ENCODE assay signal across 8 cellular contexts in genomic region chr19:24032651-24033050, GRCh38. TPM values are rescaled to one million over a fixed set of nuclear protein-coding genes. Genes with fewer than 3 reads are reported as not detected.
DNase-seq lines count a peak whose midpoint lies in the region; ATAC-seq and TF ChIP-seq lines count a peak whose summit lies in the region.

No MANE protein-coding gene starts in this region.

- H3K4me1 ChIP-seq in testis = peaks cover 4% of the 10 kb centered on the region

- 67 to 70% methylated on average over 15 of the region's 15 CpGs for WGBS in testis, 2 donors

- peaks cover 44% of the 10 kb centered on the region for H3K4me1 Mint-ChIP-seq in activated T-cell treated with anti-CD3 and anti-CD28 coated beads, Interleukin-2, amount 50 U/mL, for 4 hours (ENCODE audit: low read depth)
- peaks cover 20% of the 10 kb centered on the region for H3K4me1 Mint-ChIP-seq in activated T-helper 2 cell treated with anti-CD3 and anti-CD28 coated beads, Interferon-gamma antibody, Interleukin-2, Interleukin-4, amounts not matched to agents 10 μg/mL and 5 μg/mL and 100 μg/mL, durations not matched to agents 14 hours and 24 hours and 36 hours (ENCODE audit: low read depth)

- DNase-seq in activated T-cell treated with anti-CD3 and anti-CD28 coated beads, Interleukin-2, amount 50 U/mL, for 4 hours = no peak
- DNase-seq in activated T-cell treated with anti-CD3 and anti-CD28 coated beads, Interleukin-2, amount 50 U/mL, for 1 hour = no peak
- DNase-seq in activated T-helper 2 cell treated with anti-CD3 and anti-CD28 coated beads, Interferon-gamma antibody, Interleukin-2, Interleukin-4, amounts not matched to agents 10 μg/mL and 5 μg/mL and 100 μg/mL, durations not matched to agents 14 hours and 24 hours and 36 hours (ENCODE audit: low spot score) = no peak
- no peak for DNase-seq in testis
- no peak for DNase-seq in activated effector memory CD4-positive, alpha-beta T cell treated with anti-CD3 and anti-CD28 coated beads, Interleukin-2, amount 50 U/mL, for 16 hours

- peak overlapping the region; percentile 70 to 83 for H3K4me3 ChIP-seq in testis

- H3K27ac Mint-ChIP-seq in activated T-helper 2 cell treated with anti-CD3 and anti-CD28 coated beads, Interferon-gamma antibody, Interleukin-2, Interleukin-4, amounts not matched to agents 10 μg/mL and 5 μg/mL and 100 μg/mL, durations not matched to agents 14 hours and 24 hours and 36 hours = peak overlapping the region; percentile 66

- H3K36me3 Mint-ChIP-seq in activated T-cell treated with anti-CD3 and anti-CD28 coated beads, Interleukin-2, amount 50 U/mL, for 4 hours (ENCODE audit: insufficient read depth) = peaks cover 9% of the 10 kb centered on the region
- peaks cover 32% of the 10 kb centered on the region for H3K36me3 Mint-ChIP-seq in activated T-helper 2 cell treated with anti-CD3 and anti-CD28 coated beads, Interferon-gamma antibody, Interleukin-2, Interleukin-4, amounts not matched to agents 10 μg/mL and 5 μg/mL and 100 μg/mL, durations not matched to agents 14 hours and 24 hours and 36 hours (ENCODE audit: low read depth)

- H3K9me3 ChIP-seq in testis = no peaks in the 10 kb centered on the region

- H3K9me3 Mint-ChIP-seq in activated T-cell treated with anti-CD3 and anti-CD28 coated beads, Interleukin-2, amount 50 U/mL, for 4 hours = no peaks in the 10 kb centered on the region
- H3K9me3 Mint-ChIP-seq in activated T-helper 2 cell treated with anti-CD3 and anti-CD28 coated beads, Interferon-gamma antibody, Interleukin-2, Interleukin-4, amounts not matched to agents 10 μg/mL and 5 μg/mL and 100 μg/mL, durations not matched to agents 14 hours and 24 hours and 36 hours = peaks cover 3% of the 10 kb centered on the region

- no peak for ATAC-seq in activated T-cell treated with anti-CD3 and anti-CD28 coated beads, Interleukin-2, amount 50 U/mL, for 4 hours
- ATAC-seq in HG02588 (IDR thresholded peaks at IDR 0.05; ENCODE audit: unreplicated experiment) (no peak), GM21360 (IDR thresholded peaks at IDR 0.05; ENCODE audit: unreplicated experiment) (no peak)

- TF ChIP-seq POLR2A in testis (IDR thresholded peaks at IDR 0.05) = no peak

- no peaks in the 10 kb centered on the region for H3K36me3 ChIP-seq in testis (ENCODE audit: low read depth, missing control alignments)

- intact Hi-C loops in activated T-helper 2 cell treated with anti-CD3 and anti-CD28 coated beads, Interferon-gamma antibody, Interleukin-2, Interleukin-4, amounts not matched to agents 10 μg/mL and 5 μg/mL and 100 μg/mL, durations not matched to agents 14 hours and 24 hours and 36 hours (cut with micrococcal nuclease) = loop anchor here (1.0 to 2.0 kb wide), 4 partner anchors 22 to 758 kb away; partner anchors contain the start of genes ZNF254 and ZNF726
- intact Hi-C loops in testis (cut with DNase I; ENCODE audit: low total_unique reads) = no loop called here

- H3K27me3 Mint-ChIP-seq in activated T-cell treated with anti-CD3 and anti-CD28 coated beads, Interleukin-2, amount 50 U/mL, for 4 hours (ENCODE audit: low read depth) = no peaks in the 10 kb centered on the region
- H3K27me3 Mint-ChIP-seq in activated T-helper 2 cell treated with anti-CD3 and anti-CD28 coated beads, Interferon-gamma antibody, Interleukin-2, Interleukin-4, amounts not matched to agents 10 μg/mL and 5 μg/mL and 100 μg/mL, durations not matched to agents 14 hours and 24 hours and 36 hours (ENCODE audit: low read depth) = no peaks in the 10 kb centered on the region

- H3K27ac ChIP-seq in layer of hippocampus (ENCODE audit: low read depth, low read length) = peak overlapping the region; percentile 87
- H3K27ac ChIP-seq in testis = peak overlapping the region; percentile 79 to 94

- peak overlapping the region; percentile 100 for H3K4me3 Mint-ChIP-seq in activated T-cell treated with anti-CD3 and anti-CD28 coated beads, Interleukin-2, amount 50 U/mL, for 4 hours
- peak overlapping the region; percentile 100 for H3K4me3 Mint-ChIP-seq in activated T-helper 2 cell treated with anti-CD3 and anti-CD28 coated beads, Interferon-gamma antibody, Interleukin-2, Interleukin-4, amounts not matched to agents 10 μg/mL and 5 μg/mL and 100 μg/mL, durations not matched to agents 14 hours and 24 hours and 36 hours (ENCODE audit: low read depth)

- H3K27me3 ChIP-seq in layer of hippocampus (ENCODE audit: control insufficient read depth, insufficient read depth, low read length) = no peaks in the 10 kb centered on the region
- H3K27me3 ChIP-seq in testis = no peaks in the 10 kb centered on the region

- TF ChIP-seq CTCF in testis (IDR thresholded peaks at IDR 0.05) = no peak

RNA-seq across cellular contexts. Expression of gene ZNF254, which starts 54.3 kb away (rescaled TPM):
- total RNA-seq in activated T-cell treated with anti-CD3 and anti-CD28 coated beads, Interleukin-2, amount 50 U/mL, for 4 hours = 1 to 10 TPM; 5.6 to 7.0 (median 6.8) TPM
- total RNA-seq in activated T-helper 2 cell treated with anti-CD3 and anti-CD28 coated beads, Interferon-gamma antibody, Interleukin-2, Interleukin-4, amounts not matched to agents 10 μg/mL and 5 μg/mL and 100 μg/mL, durations not matched to agents 14 hours and 24 hours and 36 hours = 8.7 and 11.5 TPM in 2 replicates
- 10 to 100 TPM; 16.1 to 20.6 TPM for total RNA-seq in testis
- 5.1 TPM for polyA plus RNA-seq in testis (ENCODE audit: insufficient read depth, low read depth, low replicate concordance)
